In the genomic region with DNA sequence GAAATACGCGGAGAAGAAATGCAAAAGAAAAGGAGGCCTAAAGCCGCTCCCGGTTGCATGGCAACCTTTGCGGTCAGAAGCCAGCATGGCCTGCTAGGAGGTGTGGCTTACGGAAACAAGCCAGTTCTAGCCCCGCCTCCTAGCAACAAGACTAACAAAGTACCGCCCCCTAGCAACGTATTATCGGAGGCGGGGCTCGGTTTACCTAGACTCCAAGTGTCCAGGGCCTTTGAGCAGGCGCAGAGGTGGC, we compare ENCODE assay signal across 8 cellular contexts. TPM values are rescaled to one million over a fixed set of nuclear protein-coding genes. Genes with fewer than 3 reads are reported as not detected.
A peak's percentile ranks its signal among the peaks of the same experiment; 100 is the strongest.
DNase-seq lines count a peak whose midpoint lies in the region; ATAC-seq and TF ChIP-seq lines count a peak whose summit lies in the region.

No MANE protein-coding gene starts in this region.

- intact Hi-C loops in left ventricle myocardium superior (cut with micrococcal nuclease), result no loop called here

- peaks cover 5% of the 10 kb centered on the region for H3K4me1 ChIP-seq in cardiac muscle cell (ENCODE audit: low read depth)
- H3K4me1 ChIP-seq in lung (ENCODE audit: control insufficient read depth in 2 of 2, insufficient read depth in 2 of 2, low read length in 2 of 2), result peaks cover 6% of the 10 kb centered on the region in 2 donors
- H3K4me1 ChIP-seq in urinary bladder (ENCODE audit: insufficient read depth), result no peaks in the 10 kb centered on the region

- H3K4me3 ChIP-seq in cardiac muscle cell, result peak overlapping the region; percentile 11
- H3K4me3 ChIP-seq in astrocyte of the cerebellum (ENCODE audit: low read depth, low read length), result peak overlapping the region; percentile 27
- no peak overlapping the region for H3K4me3 ChIP-seq in lung
- peak overlapping the region; percentile 26 for H3K4me3 ChIP-seq in urinary bladder (ENCODE audit: low read depth, low read length)

- H3K27me3 ChIP-seq in cardiac muscle cell (no peaks in the 10 kb centered on the region), lung (ENCODE audit: control insufficient read depth, insufficient read depth) (no peaks in the 10 kb centered on the region)

- H3K9me3 ChIP-seq in cardiac muscle cell (ENCODE audit: low read depth) (no peaks in the 10 kb centered on the region), lung (ENCODE audit: control insufficient read depth in 2 of 2, insufficient read depth in 1 of 2, low read length in 1 of 2) (no peaks in the 10 kb centered on the region)

- TF ChIP-seq CTCF in cardiac muscle cell (IDR thresholded peaks at IDR 0.05; ENCODE audit: low read depth, low read length) (no peak), astrocyte of the cerebellum (IDR thresholded peaks at IDR 0.05; ENCODE audit: low read depth, low read length, missing control alignments) (no peak), lung (IDR thresholded peaks at IDR 0.05; ENCODE audit: control extremely low read depth, extremely low read depth) (no peak)

- in situ Hi-C loops in astrocyte of the cerebellum (cut with HindIII; ENCODE audit: low sequenced_read_pairs), result no loop called here

- DNase-seq in cardiac muscle cell (ENCODE audit: low read depth in 1 of 2, low spot score in 1 of 2) (no peak), left ventricle myocardium superior (no peak), astrocyte of the cerebellum (ENCODE audit: low read depth) (no peak), lung (ENCODE audit: low spot score) (no peak), DMS53 treated with DMSO at 0.1 percent for 48 hours (lab: John Stamatoyannopoulos, UW; ENCODE audit: unreplicated experiment) (no peak), UCSD-AML1 (lab: John Stamatoyannopoulos, UW; ENCODE audit: unreplicated experiment) (no peak)

- ATAC-seq in left ventricle myocardium superior, result no peak
- no peak for ATAC-seq in lung (ENCODE audit: insufficient read depth, low FRiP score)
- no peak for ATAC-seq in GM21360 (IDR thresholded peaks at IDR 0.05; ENCODE audit: unreplicated experiment)

- peaks cover 31% of the 10 kb centered on the region for H3K36me3 ChIP-seq in cardiac muscle cell
- H3K36me3 ChIP-seq in lung (ENCODE audit: control insufficient read depth in 2 of 2, insufficient read depth in 2 of 2, low read length in 2 of 2), result peaks cover 18 to 32% of the 10 kb centered on the region in 2 donors
- H3K36me3 ChIP-seq in urinary bladder (ENCODE audit: insufficient read depth), result no peaks in the 10 kb centered on the region

- 0 to 1% methylated on average over 13 of the region's 13 CpGs for WGBS in lung, 2 donors
- WGBS in urinary bladder, result under 1% methylated on average over 13 of the region's 13 CpGs

- H3K27ac ChIP-seq in cardiac muscle cell (peak overlapping the region; percentile 50), lung (ENCODE audit: low read depth in 1 of 2, low read length in 1 of 2) (peak overlapping the region; percentile 37 to 76), urinary bladder (ENCODE audit: low read depth) (no peak overlapping the region)

RNA-seq across cellular contexts. Expression of gene CYTH2, which starts 0.4 kb away (rescaled TPM):
- 179 and 211 TPM in 2 replicates for total RNA-seq in cardiac muscle cell
- polyA plus RNA-seq in cardiac muscle cell, result 103 and 138 TPM in 2 replicates
- total RNA-seq in left ventricle myocardium superior, result 33.4 TPM
- 10 to 100 TPM; 45.3 to 72.5 TPM for total RNA-seq in lung
- 10 to 100 TPM; 44.1 to 53.1 TPM for polyA plus RNA-seq in lung
- 30.6 TPM for total RNA-seq in urinary bladder
- 51.9 TPM for polyA plus RNA-seq in urinary bladder

RNA-seq across cellular contexts. Expression of gene KCNJ14, which starts 13.4 kb away (rescaled TPM):
- 0.56 and 1.7 TPM in 2 replicates for total RNA-seq in cardiac muscle cell
- polyA plus RNA-seq in cardiac muscle cell, result 0.61 and 1.5 TPM in 2 replicates
- 0.35 TPM for total RNA-seq in left ventricle myocardium superior
- under 1 TPM; 0.82 to 0.83 TPM for total RNA-seq in lung
- under 1 TPM; 0.21 to 0.35 TPM for polyA plus RNA-seq in lung
- 0.42 TPM for total RNA-seq in urinary bladder
- 0.33 TPM for polyA plus RNA-seq in urinary bladder

RNA-seq across cellular contexts. Expression of gene GRWD1, which starts 22.9 kb away (rescaled TPM):
- 24.2 and 36.5 TPM in 2 replicates for total RNA-seq in cardiac muscle cell
- polyA plus RNA-seq in cardiac muscle cell, result 36.3 and 38.6 TPM in 2 replicates
- total RNA-seq in left ventricle myocardium superior, result 15.7 TPM
- 10 to 100 TPM; 14.6 to 38.1 TPM for total RNA-seq in lung
- polyA plus RNA-seq in lung, result 10 to 100 TPM in 1 of 2 donors, 1 to 10 TPM in 1; 8.9 to 29.2 TPM
- total RNA-seq in urinary bladder, result 13.6 TPM
- 22.2 TPM for polyA plus RNA-seq in urinary bladder

RNA-seq across cellular contexts. Expression of gene LMTK3, which starts 42.9 kb away (rescaled TPM):
- total RNA-seq in cardiac muscle cell, result 3.0 and 7.4 TPM in 2 replicates
- polyA plus RNA-seq in cardiac muscle cell, result 1.1 and 2.2 TPM in 2 replicates
- 1.4 TPM for total RNA-seq in left ventricle myocardium superior
- total RNA-seq in lung, result 10 to 100 TPM in 1 of 2 donors, 1 to 10 TPM in 1; 3.1 to 10.7 TPM
- 1 to 10 TPM; 1.9 to 6.5 TPM for polyA plus RNA-seq in lung
- total RNA-seq in urinary bladder, result 0.42 TPM
- polyA plus RNA-seq in urinary bladder, result 0.72 TPM
